ENCODE assay signal across 23 cellular contexts in genomic region chr1:106584127-106584526, GRCh38.
"Had no signal": no experiment of that assay in that cellular context is flagged by ENCODE, and none has a peak within 500 bp of the region (broad histone marks: within the 10 kb centered on the region; RNA-seq: fewer than 3 reads in every experiment).

No MANE protein-coding gene starts in this region.

- H3K4me1 ChIP-seq: esophagus muscularis mucosa, foreskin keratinocyte, spleen, transverse colon had no signal

- H3K36me3 ChIP-seq: esophagus muscularis mucosa, neutrophil, spleen, thoracic aorta, transverse colon had no signal

- H3K27me3 Mint-ChIP-seq: naive thymus-derived CD4-positive, alpha-beta T cell; stimulated activated naive B cell treated with anti-CD40 and anti-IgM and Interleukin-4, amounts not matched to agents 10 μg/mL and 1 μg/mL and 100 μg/mL, for 72 hours; stimulated activated naive CD8-positive, alpha-beta T cell treated with anti-CD3 and anti-CD28 coated beads, Interleukin-15, amount 100 ng/mL, for 72 hours had no signal

- H3K9me3 ChIP-seq: neutrophil, transverse colon had no signal

- H3K4me1 Mint-ChIP-seq: immature natural killer cell; naive thymus-derived CD4-positive, alpha-beta T cell; stimulated activated naive B cell treated with anti-CD40 and anti-IgM and Interleukin-4, amounts not matched to agents 10 μg/mL and 1 μg/mL and 100 μg/mL, for 72 hours; stimulated activated naive CD8-positive, alpha-beta T cell treated with anti-CD3 and anti-CD28 coated beads, Interleukin-15, amount 100 ng/mL, for 72 hours had no signal

- ATAC-seq: foreskin keratinocyte; left ventricle myocardium superior; naive thymus-derived CD4-positive, alpha-beta T cell; sciatic nerve; stimulated activated naive B cell treated with anti-CD40 and anti-IgM and Interleukin-4, amounts not matched to agents 10 μg/mL and 1 μg/mL and 100 μg/mL, for 72 hours; stimulated activated naive CD8-positive, alpha-beta T cell treated with anti-CD3 and anti-CD28 coated beads, Interleukin-15, amount 100 ng/mL, for 72 hours had no signal

- DNase-seq: effector memory CD4-positive, alpha-beta T cell; foreskin keratinocyte; immature natural killer cell; left cardiac atrium; left ventricle myocardium superior; naive thymus-derived CD4-positive, alpha-beta T cell; posterior cingulate gyrus; stimulated activated CD4-positive, alpha-beta T cell treated with anti-CD3 and anti-CD28 coated beads, Interleukin-15, amount 100 ng/mL, for 24 hours; stimulated activated CD4-positive, alpha-beta T cell treated with anti-CD3 and anti-CD28 coated beads, Interleukin-1b, Interleukin-23, amount 100 ng/mL, for 48 hours; stimulated activated CD4-positive, alpha-beta T cell treated with anti-CD3 and anti-CD28 coated beads, Interleukin-4, amount 100 ng/mL, for 4 hours; stimulated activated naive B cell treated with anti-CD40 and anti-IgM and Interleukin-4, amounts not matched to agents 10 μg/mL and 1 μg/mL and 100 μg/mL, for 72 hours; stimulated activated naive CD8-positive, alpha-beta T cell treated with anti-CD3 and anti-CD28 coated beads, Interleukin-15, amount 100 ng/mL, for 72 hours; substantia nigra; transverse colon had no signal

- H3K27me3 ChIP-seq: esophagus muscularis mucosa, foreskin keratinocyte, neutrophil, spleen, transverse colon had no signal

- H3K36me3 Mint-ChIP-seq: immature natural killer cell; naive thymus-derived CD4-positive, alpha-beta T cell; stimulated activated naive B cell treated with anti-CD40 and anti-IgM and Interleukin-4, amounts not matched to agents 10 μg/mL and 1 μg/mL and 100 μg/mL, for 72 hours had no signal

- FAIRE-seq: endometrium, keratinocyte had no signal

- H3K4me3 Mint-ChIP-seq: immature natural killer cell; naive thymus-derived CD4-positive, alpha-beta T cell; stimulated activated naive B cell treated with anti-CD40 and anti-IgM and Interleukin-4, amounts not matched to agents 10 μg/mL and 1 μg/mL and 100 μg/mL, for 72 hours; stimulated activated naive CD8-positive, alpha-beta T cell treated with anti-CD3 and anti-CD28 coated beads, Interleukin-15, amount 100 ng/mL, for 72 hours had no signal

- H3K4me3 ChIP-seq: coronary artery, esophagus muscularis mucosa, lung, spleen, thoracic aorta, transverse colon had no signal

- H3K27ac ChIP-seq: coronary artery, esophagus muscularis mucosa, foreskin keratinocyte, neutrophil, spleen, thoracic aorta, transverse colon had no signal

- H3K27ac Mint-ChIP-seq: immature natural killer cell; naive thymus-derived CD4-positive, alpha-beta T cell; stimulated activated naive B cell treated with anti-CD40 and anti-IgM and Interleukin-4, amounts not matched to agents 10 μg/mL and 1 μg/mL and 100 μg/mL, for 72 hours; stimulated activated naive CD8-positive, alpha-beta T cell treated with anti-CD3 and anti-CD28 coated beads, Interleukin-15, amount 100 ng/mL, for 72 hours had no signal
